ENCODE assay signal across 8 cellular contexts in the genomic region with DNA sequence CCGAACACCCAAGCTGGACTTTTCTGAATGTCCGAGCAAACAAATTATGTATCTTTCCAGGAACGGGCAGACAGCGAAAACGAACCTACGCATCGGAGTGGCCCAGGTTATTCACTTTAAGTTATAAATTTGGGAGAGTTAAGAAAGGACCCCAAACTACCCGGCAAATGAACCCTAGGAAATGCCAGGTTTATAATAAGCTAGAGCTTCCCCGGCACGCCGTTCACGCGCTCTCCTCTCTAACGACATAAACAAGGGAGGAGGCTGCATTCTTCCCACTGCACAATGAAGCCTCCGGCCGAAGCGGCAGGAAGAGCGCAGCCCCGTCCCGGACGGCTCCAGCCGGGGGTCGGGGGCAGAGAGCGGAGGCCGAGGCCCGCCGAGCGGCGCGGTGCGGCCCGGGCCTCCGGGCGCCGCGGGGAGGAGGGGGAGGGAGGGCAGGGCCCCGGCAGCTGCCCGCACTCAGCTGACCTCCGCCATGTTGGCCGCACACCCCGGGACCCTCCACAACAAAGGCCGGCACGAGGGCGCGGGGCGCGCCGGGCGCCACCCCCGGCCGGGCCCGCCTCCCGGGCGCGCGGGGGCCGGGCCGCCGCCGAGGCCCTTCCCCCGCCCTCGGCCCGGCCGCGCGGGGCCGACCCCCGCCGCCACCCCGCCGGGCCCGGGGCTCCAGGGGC. TPM values are rescaled to one million over a fixed set of nuclear protein-coding genes. Genes with fewer than 3 reads are reported as not detected.
DNase-seq lines count a peak whose midpoint lies in the region; ATAC-seq and TF ChIP-seq lines count a peak whose summit lies in the region.

No MANE protein-coding gene starts in this region.

- no peaks in the 10 kb centered on the region for H3K36me3 Mint-ChIP-seq in natural killer cell treated with Interleukin-12 subunit alpha and Interleukin-12 subunit beta and Interleukin-15 and Interleukin-18, amount 100 ng/mL, for 72 hours

- peak overlapping the region; percentile 66 to 84 for H3K27ac Mint-ChIP-seq in natural killer cell treated with Interleukin-12 subunit alpha and Interleukin-12 subunit beta and Interleukin-15 and Interleukin-18, amount 100 ng/mL, for 72 hours

- H3K4me3 ChIP-seq in fibroblast of pulmonary artery (replicated peaks; ENCODE audit: low read depth, low read length) = peak overlapping the region; percentile 63

- TF ChIP-seq CTCF in fibroblast of pulmonary artery (IDR thresholded peaks at IDR 0.05; ENCODE audit: low read length, missing control alignments) = no peak

- no peaks in the 10 kb centered on the region for H3K9me3 Mint-ChIP-seq in natural killer cell treated with Interleukin-12 subunit alpha and Interleukin-12 subunit beta and Interleukin-15 and Interleukin-18, amount 100 ng/mL, for 72 hours

- peak overlapping the region; percentile 84 for H3K4me3 Mint-ChIP-seq in natural killer cell treated with Interleukin-12 subunit alpha and Interleukin-12 subunit beta and Interleukin-15 and Interleukin-18, amount 100 ng/mL, for 72 hours

- no peaks in the 10 kb centered on the region for H3K27me3 Mint-ChIP-seq in natural killer cell treated with Interleukin-12 subunit alpha and Interleukin-12 subunit beta and Interleukin-15 and Interleukin-18, amount 100 ng/mL, for 72 hours

- peak; percentile 59 for DNase-seq in Ammon's horn (ENCODE audit: low spot score)
- peak; percentile 53 for DNase-seq in NCI-H2171 treated with DMSO at 0.1 percent for 48 hours (lab: John Stamatoyannopoulos, UW)
- peak; percentile 17 for DNase-seq in activated gamma-delta T cell treated with Interleukin-2 at 50 U/mL for 16 hours
- DNase-seq in fibroblast of pulmonary artery (ENCODE audit: low read depth) = peak; percentile 66
- DNase-seq in natural killer cell treated with Interleukin-12 subunit alpha and Interleukin-12 subunit beta and Interleukin-15 and Interleukin-18, amount 100 ng/mL, for 72 hours (ENCODE audit: low spot score) = peak; percentile 63
- no peak for DNase-seq in cortex of kidney (lab: John Stamatoyannopoulos, UW)

- peaks cover 21 to 38% of the 10 kb centered on the region in 2 donors for H3K4me1 Mint-ChIP-seq in natural killer cell treated with Interleukin-12 subunit alpha and Interleukin-12 subunit beta and Interleukin-15 and Interleukin-18, amount 100 ng/mL, for 72 hours (ENCODE audit: low read depth in 2 of 2)

- ATAC-seq in GM18502 (IDR thresholded peaks at IDR 0.05; ENCODE audit: poor library complexity, unreplicated experiment) (peak; percentile 45), HG02884 (IDR thresholded peaks at IDR 0.05; ENCODE audit: unreplicated experiment) (peak; percentile 40)
- ATAC-seq in natural killer cell treated with Interleukin-12 subunit alpha and Interleukin-12 subunit beta and Interleukin-15 and Interleukin-18, amount 100 ng/mL, for 72 hours = peak; percentile 66 to 74

RNA-seq across cellular contexts. Expression of gene SIAH1, which starts 0.8 kb away (rescaled TPM):
- 10 to 100 TPM; 21.0 to 25.7 TPM for total RNA-seq in natural killer cell treated with Interleukin-12 subunit alpha and Interleukin-12 subunit beta and Interleukin-15 and Interleukin-18, amount 100 ng/mL, for 72 hours
